1 cellular context compared by ENCODE assay signal in genomic region chr19:13505761-13506549, GRCh38.
TF ChIP-seq lines count a peak whose summit lies in the region.

Gene CACNA1A (minus strand): TSS chr19:13506479. CDS start chr19:13506224, 255 bp downstream.

TF ChIP-seq in HepG2, 621 proteins besides CTCF, POLR2A, EP300 and RAD21 (continued from another document):
- TF ChIP-seq ZBTB34 (CRISPR knock-in tag; IDR thresholded peaks at IDR 0.05), result no peak
- TF ChIP-seq ZNF496 (CRISPR knock-in tag; IDR thresholded peaks at IDR 0.05; ENCODE audit: insufficient replicate concordance), result no peak
- no peak for TF ChIP-seq HNRNPH1 (optimal IDR thresholded peaks at IDR 0.05; ENCODE audit: low read depth, low read length)
- TF ChIP-seq, protein P1, sequence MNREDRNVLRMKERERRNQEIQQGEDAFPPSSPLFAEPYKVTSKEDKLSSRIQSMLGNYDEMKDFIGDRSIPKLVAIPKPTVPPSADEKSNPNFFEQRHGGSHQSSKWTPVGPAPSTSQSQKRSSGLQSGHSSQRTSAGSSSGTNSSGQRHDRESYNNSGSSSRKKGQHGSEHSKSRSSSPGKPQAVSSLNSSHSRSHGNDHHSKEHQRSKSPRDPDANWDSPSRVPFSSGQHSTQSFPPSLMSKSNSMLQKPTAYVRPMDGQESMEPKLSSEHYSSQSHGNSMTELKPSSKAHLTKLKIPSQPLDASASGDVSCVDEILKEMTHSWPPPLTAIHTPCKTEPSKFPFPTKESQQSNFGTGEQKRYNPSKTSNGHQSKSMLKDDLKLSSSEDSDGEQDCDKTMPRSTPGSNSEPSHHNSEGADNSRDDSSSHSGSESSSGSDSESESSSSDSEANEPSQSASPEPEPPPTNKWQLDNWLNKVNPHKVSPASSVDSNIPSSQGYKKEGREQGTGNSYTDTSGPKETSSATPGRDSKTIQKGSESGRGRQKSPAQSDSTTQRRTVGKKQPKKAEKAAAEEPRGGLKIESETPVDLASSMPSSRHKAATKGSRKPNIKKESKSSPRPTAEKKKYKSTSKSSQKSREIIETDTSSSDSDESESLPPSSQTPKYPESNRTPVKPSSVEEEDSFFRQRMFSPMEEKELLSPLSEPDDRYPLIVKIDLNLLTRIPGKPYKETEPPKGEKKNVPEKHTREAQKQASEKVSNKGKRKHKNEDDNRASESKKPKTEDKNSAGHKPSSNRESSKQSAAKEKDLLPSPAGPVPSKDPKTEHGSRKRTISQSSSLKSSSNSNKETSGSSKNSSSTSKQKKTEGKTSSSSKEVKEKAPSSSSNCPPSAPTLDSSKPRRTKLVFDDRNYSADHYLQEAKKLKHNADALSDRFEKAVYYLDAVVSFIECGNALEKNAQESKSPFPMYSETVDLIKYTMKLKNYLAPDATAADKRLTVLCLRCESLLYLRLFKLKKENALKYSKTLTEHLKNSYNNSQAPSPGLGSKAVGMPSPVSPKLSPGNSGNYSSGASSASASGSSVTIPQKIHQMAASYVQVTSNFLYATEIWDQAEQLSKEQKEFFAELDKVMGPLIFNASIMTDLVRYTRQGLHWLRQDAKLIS (CRISPR knock-in tag; IDR thresholded peaks at IDR 0.05), result no peak
- no peak for TF ChIP-seq MAFK (conservative IDR thresholded peaks at IDR 0.05 in 1 of 2, IDR thresholded peaks at IDR 0.05 in 1 of 2; ENCODE audit: low read length in 2 of 2)
